In genomic region chr16:71785143-71785542, GRCh38 we compare ENCODE assay signal across 3 cellular contexts. TPM values are rescaled to one million over a fixed set of nuclear protein-coding genes. Genes with fewer than 3 reads are reported as not detected.
DNase-seq lines count a peak whose midpoint lies in the region; ATAC-seq, FAIRE-seq and TF ChIP-seq lines count a peak whose summit lies in the region.
"Not testable (repeated sequence)": the region's sequence is repeated elsewhere in the genome, so short reads cannot be mapped to it uniquely, and the experiment has no call there.

No MANE protein-coding gene starts in this region.

- peak; percentile 13 for DNase-seq in activated CD4-positive, alpha-beta T cell treated with anti-CD3 and anti-CD28 coated beads, Interleukin-2, amount 10 ng/mL, durations not matched to agents 24 days and 14 days
- DNase-seq in HepG2 (ENCODE audit: low spot score); stimulated activated effector memory CD8-positive, alpha-beta T cell treated with anti-CD3 and anti-CD28 coated beads, Interleukin-12 subunit alpha, Interleukin-12 subunit beta, amount 100 ng/mL, for 72 hours (ENCODE audit: low spot score in 2 of 2): not testable (repeated sequence)

- not testable (repeated sequence) for H4K20me1 ChIP-seq in HepG2 (ENCODE audit: insufficient read depth, low read length)

- not testable (repeated sequence) for H3K27ac Mint-ChIP-seq in activated CD4-positive, alpha-beta T cell treated with anti-CD3 and anti-CD28 coated beads, Interleukin-2, amount 10 ng/mL, durations not matched to agents 24 days and 14 days
- peak overlapping the region; percentile 29 for H3K27ac Mint-ChIP-seq in stimulated activated effector memory CD8-positive, alpha-beta T cell treated with anti-CD3 and anti-CD28 coated beads, Interleukin-12 subunit alpha, Interleukin-12 subunit beta, amount 100 ng/mL, for 72 hours

- not testable (repeated sequence) for TF ChIP-seq EP300 in HepG2 (IDR thresholded peaks at IDR 0.05; ENCODE audit: low read depth in 2 of 2, low read length in 2 of 2); HepG2 (CRISPR knock-in tag; IDR thresholded peaks at IDR 0.05; ENCODE audit: borderline replicate concordance)

- in situ Hi-C loops in HepG2 (cut with HindIII; ENCODE audit: extremely low pct_ligation_motif_present, low pct_unique_long_range_greater_than_20kb), result not testable (repeated sequence)

- peaks cover 78% of the 10 kb centered on the region for H3K79me2 ChIP-seq in HepG2 (ENCODE audit: insufficient read depth, low read length)

- CTCF ChIA-PET in HepG2 (lab: Yijun Ruan, JAX; ENCODE audit: low intra/inter-chr PET ratio, low total read pairs), result not testable (repeated sequence)

- H3K4me3 Mint-ChIP-seq in activated CD4-positive, alpha-beta T cell treated with anti-CD3 and anti-CD28 coated beads, Interleukin-2, amount 10 ng/mL, durations not matched to agents 24 days and 14 days; stimulated activated effector memory CD8-positive, alpha-beta T cell treated with anti-CD3 and anti-CD28 coated beads, Interleukin-12 subunit alpha, Interleukin-12 subunit beta, amount 100 ng/mL, for 72 hours: not testable (repeated sequence)

- FAIRE-seq in HepG2 (lab: Jason Lieb, UNC), result not testable (repeated sequence)

- not testable (repeated sequence) for H3K9ac ChIP-seq in HepG2 (ENCODE audit: insufficient read depth, low read depth, low read length)

- TF ChIP-seq RAD21 in HepG2 (CRISPR knock-in tag; IDR thresholded peaks at IDR 0.05), result not testable (repeated sequence)

- peaks cover 31% of the 10 kb centered on the region for H3K36me3 Mint-ChIP-seq in activated CD4-positive, alpha-beta T cell treated with anti-CD3 and anti-CD28 coated beads, Interleukin-2, amount 10 ng/mL, durations not matched to agents 24 days and 14 days (ENCODE audit: low read depth)
- peaks cover 92% of the 10 kb centered on the region for H3K36me3 Mint-ChIP-seq in stimulated activated effector memory CD8-positive, alpha-beta T cell treated with anti-CD3 and anti-CD28 coated beads, Interleukin-12 subunit alpha, Interleukin-12 subunit beta, amount 100 ng/mL, for 72 hours

- intact Hi-C loops in activated CD4-positive, alpha-beta T cell treated with anti-CD3 and anti-CD28 coated beads, Interleukin-2, amount 10 ng/mL, durations not matched to agents 24 days and 14 days (cut with micrococcal nuclease); HepG2 (cut with micrococcal nuclease; ENCODE audit: unreplicated experiment): not testable (repeated sequence)

- WGBS in HepG2 (ENCODE audit: low lambda C conversion rate), result 100% methylated on average over 3 of the region's 3 CpGs

- peaks cover 17 to 64% of the 10 kb centered on the region in 2 experiments for H3K36me3 ChIP-seq in HepG2 (replicated peaks in 1 of 2; ENCODE audit: control insufficient read depth in 1 of 2, insufficient read depth in 2 of 2, low read length in 2 of 2)

- not testable (repeated sequence) for H3K27ac ChIP-seq in HepG2 (ENCODE audit: extremely low read length, insufficient read depth, low read length)

- not testable (repeated sequence) for TF ChIP-seq POLR2A in HepG2 (IDR thresholded peaks at IDR 0.05; ENCODE audit: insufficient read depth in 1 of 2, low read depth in 2 of 2, low read length in 2 of 2)

- not testable (repeated sequence) for H3K9me3 Mint-ChIP-seq in activated CD4-positive, alpha-beta T cell treated with anti-CD3 and anti-CD28 coated beads, Interleukin-2, amount 10 ng/mL, durations not matched to agents 24 days and 14 days; stimulated activated effector memory CD8-positive, alpha-beta T cell treated with anti-CD3 and anti-CD28 coated beads, Interleukin-12 subunit alpha, Interleukin-12 subunit beta, amount 100 ng/mL, for 72 hours

- not testable (repeated sequence) for TF ChIP-seq CTCF in HepG2 (CRISPR knock-in tag; IDR thresholded peaks at IDR 0.05)

- not testable (repeated sequence) for H3K27me3 Mint-ChIP-seq in activated CD4-positive, alpha-beta T cell treated with anti-CD3 and anti-CD28 coated beads, Interleukin-2, amount 10 ng/mL, durations not matched to agents 24 days and 14 days

- BruUV-seq in HepG2 (replicated peaks; lab: Mats Ljungman, UMichigan), result not testable (repeated sequence)

- not testable (repeated sequence) for H3K9me3 ChIP-seq in HepG2 (ENCODE audit: low read length)

- ATAC-seq in HepG2; stimulated activated effector memory CD8-positive, alpha-beta T cell treated with anti-CD3 and anti-CD28 coated beads, Interleukin-12 subunit alpha, Interleukin-12 subunit beta, amount 100 ng/mL, for 72 hours: not testable (repeated sequence)

- not testable (repeated sequence) for H3K4me1 ChIP-seq in HepG2 (ENCODE audit: insufficient read depth, low read length)

- H2AFZ ChIP-seq in HepG2 (ENCODE audit: low read length), result not testable (repeated sequence)

- H3K4me1 Mint-ChIP-seq in activated CD4-positive, alpha-beta T cell treated with anti-CD3 and anti-CD28 coated beads, Interleukin-2, amount 10 ng/mL, durations not matched to agents 24 days and 14 days, result not testable (repeated sequence)
- peaks cover 15% of the 10 kb centered on the region for H3K4me1 Mint-ChIP-seq in stimulated activated effector memory CD8-positive, alpha-beta T cell treated with anti-CD3 and anti-CD28 coated beads, Interleukin-12 subunit alpha, Interleukin-12 subunit beta, amount 100 ng/mL, for 72 hours

- POLR2A ChIA-PET in HepG2 (lab: Yijun Ruan, JAX), result not testable (repeated sequence)

- not testable (repeated sequence) for H3K27me3 ChIP-seq in HepG2 (ENCODE audit: control insufficient read depth in 1 of 2, insufficient read depth in 2 of 2, low read length in 2 of 2)

- H3K4me2 ChIP-seq in HepG2 (ENCODE audit: low read depth, low read length), result not testable (repeated sequence)

- not testable (repeated sequence) for H3K4me3 ChIP-seq in HepG2 (replicated peaks in 1 of 3; ENCODE audit: insufficient read depth in 1 of 3, low read depth in 2 of 3, low read length in 3 of 3)

TF ChIP-seq in HepG2, 621 proteins besides CTCF, POLR2A, EP300 and RAD21:
- TF ChIP-seq ZNF460 (CRISPR knock-in tag; IDR thresholded peaks at IDR 0.05; ENCODE audit: borderline replicate concordance), result peak; percentile 59

RNA-seq across cellular contexts. Expression of gene AP1G1, which starts 23.5 kb away (rescaled TPM):
- total RNA-seq in activated CD4-positive, alpha-beta T cell treated with anti-CD3 and anti-CD28 coated beads, Interleukin-2, amount 10 ng/mL, durations not matched to agents 24 days and 14 days, result 98.3 and 99.5 TPM in 2 replicates
- total RNA-seq in HepG2 (2016; rRNA removed; fragmentation: Illumina TruSeq; extraction: Trizol), result 66.2 and 87.1 TPM in 2 replicates
- 7.1 TPM in 2 replicates for total RNA-seq in HepG2 (2016; cell fraction: cytosol; rRNA removed; fragmentation: Illumina TruSeq; extraction: Trizol; ENCODE audit: low read depth)
- 66.4 and 87.7 TPM in 2 replicates for total RNA-seq in HepG2 (2016; cell fraction: insoluble cytoplasmic fraction; rRNA removed; fragmentation: Illumina TruSeq; extraction: Trizol)
- 21.0 and 22.8 TPM in 2 replicates for total RNA-seq in HepG2 (2016; cell fraction: membrane; rRNA removed; fragmentation: Illumina TruSeq; extraction: Trizol)
- 90.7 and 111 TPM in 2 replicates for total RNA-seq in HepG2 (2016; cell fraction: nucleus; rRNA removed; fragmentation: Illumina TruSeq; extraction: Trizol)
- polyA plus RNA-seq in HepG2 (2011; rRNA removed), result 58.8 and 62.2 TPM in 2 replicates
- 40.7 and 56.1 TPM in 2 replicates for polyA plus RNA-seq in HepG2 (2011; cell fraction: cytosol; rRNA removed)
- polyA plus RNA-seq in HepG2 (2011; cell fraction: nucleus; rRNA removed), result 69.2 and 80.7 TPM in 2 replicates
- 41.7 and 51.2 TPM in 2 replicates for polyA plus RNA-seq in HepG2 (2012)
- 2.4 and 3.2 TPM in 2 replicates for polyA plus RNA-seq in HepG2 (2016; cell fraction: cytosol; fragmentation: Illumina TruSeq; extraction: Trizol; ENCODE audit: low read depth)
- 61.2 and 67.4 TPM in 2 replicates for polyA plus RNA-seq in HepG2 (2016; cell fraction: insoluble cytoplasmic fraction; fragmentation: Illumina TruSeq; extraction: Trizol; ENCODE audit: low read depth)
- 9.9 and 10.4 TPM in 2 replicates for polyA plus RNA-seq in HepG2 (2016; cell fraction: membrane; fragmentation: Illumina TruSeq; extraction: Trizol; ENCODE audit: low read depth)
- 71.7 and 84.0 TPM in 2 replicates for polyA plus RNA-seq in HepG2 (2016; cell fraction: nucleus; fragmentation: Illumina TruSeq; extraction: Trizol; ENCODE audit: insufficient read depth, low read depth)
- polyA minus RNA-seq in HepG2 (2011; rRNA and poly(A)+ RNA removed; ENCODE audit: low replicate concordance), result 149 and 155 TPM in 2 replicates
- polyA minus RNA-seq in HepG2 (2011; cell fraction: cytosol; rRNA and poly(A)+ RNA removed), result 71.5 and 78.8 TPM in 2 replicates
- polyA minus RNA-seq in HepG2 (2011; cell fraction: nucleus; rRNA and poly(A)+ RNA removed), result 197 and 211 TPM in 2 replicates
